In genomic region chr20:4038047-4038459, GRCh38 we compare ENCODE assay signal across 9 cellular contexts. TPM values are rescaled to one million over a fixed set of nuclear protein-coding genes. Genes with fewer than 3 reads are reported as not detected.
DNase-seq lines count a peak whose midpoint lies in the region; ATAC-seq, FAIRE-seq and TF ChIP-seq lines count a peak whose summit lies in the region.
"Had no signal": no experiment of that assay in that cellular context is flagged by ENCODE, and none has a peak within 500 bp of the region (broad histone marks: within the 10 kb centered on the region; RNA-seq: fewer than 3 reads in every experiment).

No MANE protein-coding gene starts in this region.

- no peaks in the 10 kb centered on the region for H3K79me2 ChIP-seq in mesendoderm (ENCODE audit: control insufficient read depth, insufficient read depth, low read length)

- H3K27me3 ChIP-seq in WERI-Rb-1 (ENCODE audit: insufficient read depth, low read depth, severe bottlenecking), result no peaks in the 10 kb centered on the region
- H3K27me3 ChIP-seq in bronchial epithelial cell (ENCODE audit: control insufficient read depth, insufficient read depth, low read length), result no peaks in the 10 kb centered on the region
- H3K27me3 ChIP-seq in mesendoderm (ENCODE audit: insufficient read depth, low read length, poor library complexity), result no peaks in the 10 kb centered on the region

- H3K23ac ChIP-seq in mesendoderm (ENCODE audit: low read length), result no peak overlapping the region

- H2BK15ac ChIP-seq in mesendoderm (replicated peaks; ENCODE audit: low read depth), result no peak overlapping the region

- H2AK5ac ChIP-seq in mesendoderm (ENCODE audit: low read length), result peak overlapping the region; percentile 40

- no peak overlapping the region for H4K8ac ChIP-seq in mesendoderm (ENCODE audit: low read depth, low read length)

- H3K9ac ChIP-seq in mesendoderm (ENCODE audit: low read length), result no peak overlapping the region

- no peak overlapping the region for H3K4ac ChIP-seq in mesendoderm (ENCODE audit: low read depth, low read length)

- H3K27ac ChIP-seq in WERI-Rb-1, result no peak overlapping the region
- H3K27ac ChIP-seq in mesendoderm (ENCODE audit: low read depth, low read length), result no peak overlapping the region

- H3K4me3 ChIP-seq in WERI-Rb-1 (ENCODE audit: low read depth, low read length) (no peak overlapping the region), bronchial epithelial cell (ENCODE audit: low read depth, low read length) (no peak overlapping the region), mesendoderm (ENCODE audit: low read length) (no peak overlapping the region)

- H2BK5ac ChIP-seq in mesendoderm (ENCODE audit: low read length), result peak overlapping the region; percentile 38

- H3K79me1 ChIP-seq in mesendoderm (ENCODE audit: low read length), result no peaks in the 10 kb centered on the region

- no peak overlapping the region for H4K5ac ChIP-seq in mesendoderm (ENCODE audit: low read length)

- no CpG with 5 or more reads among the region's 8 CpGs for WGBS in mesendoderm (ENCODE audit: extremely low coverage, insufficient coverage, low lambda C conversion rate)

- no peak overlapping the region for H3K4me2 ChIP-seq in mesendoderm (ENCODE audit: low read length)

- FAIRE-seq in bronchial epithelial cell (lab: Jason Lieb, UNC), result no peak
- FAIRE-seq: colon had no signal

- peak; percentile 87 for DNase-seq in GM03348 (ENCODE audit: low spot score)
- DNase-seq in LHCN-M2 (ENCODE audit: low read depth), result peak; percentile 73
- peak; percentile 14 for DNase-seq in WERI-Rb-1
- DNase-seq in bronchial epithelial cell (ENCODE audit: low read depth), result peak; percentile 65
- DNase-seq in mesendoderm, result peak; percentile 84
- DNase-seq in stimulated activated CD8-positive, alpha-beta memory T cell treated with anti-CD3 and anti-CD28 coated beads, Interleukin-7, amount 100 ng/mL, for 24 hours (ENCODE audit: low read depth), result peak; percentile 50
- no peak for DNase-seq in NCI-H748 (lab: John Stamatoyannopoulos, UW; ENCODE audit: unreplicated experiment)

- no peaks in the 10 kb centered on the region for H3K9me3 ChIP-seq in WERI-Rb-1 (ENCODE audit: severe bottlenecking)

- TF ChIP-seq CTCF in WERI-Rb-1 (IDR thresholded peaks at IDR 0.05; ENCODE audit: low read depth, low read length) (no peak), bronchial epithelial cell (IDR thresholded peaks at IDR 0.05; ENCODE audit: insufficient read depth, low read length, severe bottlenecking) (no peak)

- peak; percentile 98 for ATAC-seq in GM21825 (IDR thresholded peaks at IDR 0.05; ENCODE audit: unreplicated experiment)

- H3K36me3 ChIP-seq in WERI-Rb-1 (no peaks in the 10 kb centered on the region), bronchial epithelial cell (ENCODE audit: control insufficient read depth, insufficient read depth, low read length) (no peaks in the 10 kb centered on the region), mesendoderm (ENCODE audit: control insufficient read depth, insufficient read depth, low read length) (no peaks in the 10 kb centered on the region)

- H2BK120ac ChIP-seq in mesendoderm (ENCODE audit: low read depth, low read length), result no peak overlapping the region

- H3K56ac ChIP-seq in mesendoderm (ENCODE audit: low read length), result peak overlapping the region; percentile 73

- no peak overlapping the region for H3K18ac ChIP-seq in mesendoderm (ENCODE audit: low read length)

- H3K4me1 ChIP-seq in mesendoderm (ENCODE audit: control insufficient read depth, low read depth, low read length), result peaks cover 16% of the 10 kb centered on the region

RNA-seq across cellular contexts. Expression of gene RNF24, which starts 22.7 kb away (rescaled TPM):
- total RNA-seq in LHCN-M2 (2014; rRNA removed) (21.7 and 26.5 TPM in 2 replicates), bronchial epithelial cell (1.3 and 2.3 TPM in 2 replicates)
- polyA plus RNA-seq in LHCN-M2 (2012), result 18.3 TPM
- 13.8 TPM for polyA plus RNA-seq in mesendoderm (2013, experiment 1 of 2)
- polyA plus RNA-seq in mesendoderm (2013, experiment 2 of 2), result 13.2 TPM
